ENCODE assay signal across 1 cellular context in the genomic region with DNA sequence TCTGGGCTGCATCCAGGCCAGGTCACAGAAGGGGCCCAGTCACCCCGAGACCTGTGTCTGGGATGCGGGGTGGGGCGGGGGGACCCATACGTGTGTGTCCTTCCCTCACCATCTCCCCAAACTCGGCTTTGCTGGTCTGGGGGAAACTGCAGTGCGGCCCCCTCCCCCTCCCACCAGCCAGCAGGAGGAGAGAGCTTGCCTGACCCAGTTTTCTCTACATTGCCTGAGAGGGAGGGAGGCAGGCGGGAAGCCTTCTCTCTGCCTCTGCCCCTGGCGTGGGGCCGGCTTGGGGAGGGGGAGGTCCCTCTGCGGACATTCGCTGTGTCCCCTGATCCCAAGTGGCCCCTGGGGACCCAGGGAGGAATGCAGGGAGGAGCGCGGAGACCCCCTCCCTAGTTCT.
TF ChIP-seq lines count a peak whose summit lies in the region.

No MANE protein-coding gene starts in this region.

TF ChIP-seq in SK-N-SH, 30 proteins besides CTCF, POLR2A, EP300 and RAD21 (continued from another document):
- TF ChIP-seq, protein P1, sequence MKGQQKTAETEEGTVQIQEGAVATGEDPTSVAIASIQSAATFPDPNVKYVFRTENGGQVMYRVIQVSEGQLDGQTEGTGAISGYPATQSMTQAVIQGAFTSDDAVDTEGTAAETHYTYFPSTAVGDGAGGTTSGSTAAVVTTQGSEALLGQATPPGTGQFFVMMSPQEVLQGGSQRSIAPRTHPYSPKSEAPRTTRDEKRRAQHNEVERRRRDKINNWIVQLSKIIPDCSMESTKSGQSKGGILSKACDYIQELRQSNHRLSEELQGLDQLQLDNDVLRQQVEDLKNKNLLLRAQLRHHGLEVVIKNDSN (IDR thresholded peaks at IDR 0.05; ENCODE audit: borderline replicate concordance, low read depth) = no peak
- TF ChIP-seq, protein P2, sequence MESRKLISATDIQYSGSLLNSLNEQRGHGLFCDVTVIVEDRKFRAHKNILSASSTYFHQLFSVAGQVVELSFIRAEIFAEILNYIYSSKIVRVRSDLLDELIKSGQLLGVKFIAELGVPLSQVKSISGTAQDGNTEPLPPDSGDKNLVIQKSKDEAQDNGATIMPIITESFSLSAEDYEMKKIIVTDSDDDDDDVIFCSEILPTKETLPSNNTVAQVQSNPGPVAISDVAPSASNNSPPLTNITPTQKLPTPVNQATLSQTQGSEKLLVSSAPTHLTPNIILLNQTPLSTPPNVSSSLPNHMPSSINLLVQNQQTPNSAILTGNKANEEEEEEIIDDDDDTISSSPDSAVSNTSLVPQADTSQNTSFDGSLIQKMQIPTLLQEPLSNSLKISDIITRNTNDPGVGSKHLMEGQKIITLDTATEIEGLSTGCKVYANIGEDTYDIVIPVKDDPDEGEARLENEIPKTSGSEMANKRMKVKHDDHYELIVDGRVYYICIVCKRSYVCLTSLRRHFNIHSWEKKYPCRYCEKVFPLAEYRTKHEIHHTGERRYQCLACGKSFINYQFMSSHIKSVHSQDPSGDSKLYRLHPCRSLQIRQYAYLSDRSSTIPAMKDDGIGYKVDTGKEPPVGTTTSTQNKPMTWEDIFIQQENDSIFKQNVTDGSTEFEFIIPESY (IDR thresholded peaks at IDR 0.05; ENCODE audit: borderline replicate concordance, low read depth) = no peak
